Comparison of ENCODE assay signal across 1 cellular context in genomic region chr12:25308761-25309160, GRCh38.
TF ChIP-seq lines count a peak whose summit lies in the region.

No MANE protein-coding gene starts in this region.

TF ChIP-seq in IMR-90, 13 proteins besides CTCF, POLR2A, EP300 and RAD21 (continued from another document):
- TF ChIP-seq, protein P1, sequence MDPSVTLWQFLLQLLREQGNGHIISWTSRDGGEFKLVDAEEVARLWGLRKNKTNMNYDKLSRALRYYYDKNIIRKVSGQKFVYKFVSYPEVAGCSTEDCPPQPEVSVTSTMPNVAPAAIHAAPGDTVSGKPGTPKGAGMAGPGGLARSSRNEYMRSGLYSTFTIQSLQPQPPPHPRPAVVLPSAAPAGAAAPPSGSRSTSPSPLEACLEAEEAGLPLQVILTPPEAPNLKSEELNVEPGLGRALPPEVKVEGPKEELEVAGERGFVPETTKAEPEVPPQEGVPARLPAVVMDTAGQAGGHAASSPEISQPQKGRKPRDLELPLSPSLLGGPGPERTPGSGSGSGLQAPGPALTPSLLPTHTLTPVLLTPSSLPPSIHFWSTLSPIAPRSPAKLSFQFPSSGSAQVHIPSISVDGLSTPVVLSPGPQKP (IDR thresholded peaks at IDR 0.05; ENCODE audit: borderline replicate concordance, low read depth, low read length), result no peak
- TF ChIP-seq CEBPB (IDR thresholded peaks at IDR 0.05; ENCODE audit: low read depth, low read length) (no peak), MXI1 (IDR thresholded peaks at IDR 0.05; ENCODE audit: borderline replicate concordance, low read depth, low read length) (no peak), CHD1 (IDR thresholded peaks at IDR 0.05; ENCODE audit: low read depth, low read length) (no peak), BHLHE40 (IDR thresholded peaks at IDR 0.05; ENCODE audit: low read depth, low read length) (no peak), MAFK (IDR thresholded peaks at IDR 0.05; ENCODE audit: low read depth, low read length) (no peak), FOS (IDR thresholded peaks at IDR 0.05; ENCODE audit: low read depth, low read length) (no peak), MAZ (IDR thresholded peaks at IDR 0.05; ENCODE audit: borderline replicate concordance, low read depth, low read length) (no peak), RFX5 (IDR thresholded peaks at IDR 0.05; ENCODE audit: low read depth, low read length) (no peak)
